1 cellular context compared by ENCODE assay signal in the genomic region with DNA sequence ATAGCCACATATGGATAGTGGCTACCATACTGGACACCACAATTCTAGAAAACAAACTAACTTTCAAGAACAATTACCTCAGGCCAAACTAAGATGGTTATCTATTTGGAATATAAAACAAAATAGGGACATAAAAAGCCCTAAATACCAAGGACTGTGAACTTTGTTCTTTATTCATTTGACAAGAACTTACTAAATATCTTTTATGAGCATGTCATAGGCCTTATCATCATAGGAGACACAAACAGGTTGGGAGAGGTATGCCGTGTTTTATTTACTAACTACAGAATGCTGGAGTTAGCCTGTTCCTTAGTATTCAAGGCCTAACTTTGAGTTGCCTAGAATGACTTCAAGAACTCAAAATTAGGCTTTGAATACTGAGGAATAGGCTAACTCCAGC.
TF ChIP-seq lines count a peak whose summit lies in the region.

No MANE protein-coding gene starts in this region.

TF ChIP-seq in HepG2, 621 proteins besides CTCF, POLR2A, EP300 and RAD21:
- TF ChIP-seq TARDBP (CRISPR knock-in tag; IDR thresholded peaks at IDR 0.05) (no peak), HES4 (CRISPR knock-in tag; IDR thresholded peaks at IDR 0.05; ENCODE audit: borderline replicate concordance) (no peak), NFKB2 (CRISPR knock-in tag; IDR thresholded peaks at IDR 0.05; ENCODE audit: borderline replicate concordance) (no peak), ZNF263 (CRISPR knock-in tag; IDR thresholded peaks at IDR 0.05) (no peak), IKZF4 (CRISPR knock-in tag; IDR thresholded peaks at IDR 0.05; ENCODE audit: borderline replicate concordance, low read depth, not compliant biosample characterization) (no peak), ZEB1 (IDR thresholded peaks at IDR 0.05; ENCODE audit: insufficient replicate concordance, low read depth) (no peak), HMGA1 (CRISPR knock-in tag; conservative IDR thresholded peaks at IDR 0.05) (no peak), TEAD2 (CRISPR knock-in tag; IDR thresholded peaks at IDR 0.05) (no peak), HNF4G (IDR thresholded peaks at IDR 0.05; ENCODE audit: borderline replicate concordance, low read depth, low read length) (no peak), HNF4G (CRISPR knock-in tag; IDR thresholded peaks at IDR 0.05; ENCODE audit: borderline replicate concordance, low read depth) (no peak), ZNF251 (CRISPR knock-in tag; IDR thresholded peaks at IDR 0.05) (no peak), SNAPC2 (CRISPR knock-in tag; IDR thresholded peaks at IDR 0.05) (no peak), JUN (CRISPR knock-in tag; IDR thresholded peaks at IDR 0.05) (no peak)
- TF ChIP-seq, protein P1, sequence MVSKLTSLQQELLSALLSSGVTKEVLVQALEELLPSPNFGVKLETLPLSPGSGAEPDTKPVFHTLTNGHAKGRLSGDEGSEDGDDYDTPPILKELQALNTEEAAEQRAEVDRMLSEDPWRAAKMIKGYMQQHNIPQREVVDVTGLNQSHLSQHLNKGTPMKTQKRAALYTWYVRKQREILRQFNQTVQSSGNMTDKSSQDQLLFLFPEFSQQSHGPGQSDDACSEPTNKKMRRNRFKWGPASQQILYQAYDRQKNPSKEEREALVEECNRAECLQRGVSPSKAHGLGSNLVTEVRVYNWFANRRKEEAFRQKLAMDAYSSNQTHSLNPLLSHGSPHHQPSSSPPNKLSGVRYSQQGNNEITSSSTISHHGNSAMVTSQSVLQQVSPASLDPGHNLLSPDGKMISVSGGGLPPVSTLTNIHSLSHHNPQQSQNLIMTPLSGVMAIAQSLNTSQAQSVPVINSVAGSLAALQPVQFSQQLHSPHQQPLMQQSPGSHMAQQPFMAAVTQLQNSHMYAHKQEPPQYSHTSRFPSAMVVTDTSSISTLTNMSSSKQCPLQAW (CRISPR knock-in tag; IDR thresholded peaks at IDR 0.05), result no peak
- TF ChIP-seq, protein P2, sequence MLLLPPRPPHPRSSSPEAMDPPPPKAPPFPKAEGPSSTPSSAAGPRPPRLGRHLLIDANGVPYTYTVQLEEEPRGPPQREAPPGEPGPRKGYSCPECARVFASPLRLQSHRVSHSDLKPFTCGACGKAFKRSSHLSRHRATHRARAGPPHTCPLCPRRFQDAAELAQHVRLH (CRISPR knock-in tag; IDR thresholded peaks at IDR 0.05; ENCODE audit: borderline replicate concordance, low read depth), result no peak
- TF ChIP-seq, protein P3, sequence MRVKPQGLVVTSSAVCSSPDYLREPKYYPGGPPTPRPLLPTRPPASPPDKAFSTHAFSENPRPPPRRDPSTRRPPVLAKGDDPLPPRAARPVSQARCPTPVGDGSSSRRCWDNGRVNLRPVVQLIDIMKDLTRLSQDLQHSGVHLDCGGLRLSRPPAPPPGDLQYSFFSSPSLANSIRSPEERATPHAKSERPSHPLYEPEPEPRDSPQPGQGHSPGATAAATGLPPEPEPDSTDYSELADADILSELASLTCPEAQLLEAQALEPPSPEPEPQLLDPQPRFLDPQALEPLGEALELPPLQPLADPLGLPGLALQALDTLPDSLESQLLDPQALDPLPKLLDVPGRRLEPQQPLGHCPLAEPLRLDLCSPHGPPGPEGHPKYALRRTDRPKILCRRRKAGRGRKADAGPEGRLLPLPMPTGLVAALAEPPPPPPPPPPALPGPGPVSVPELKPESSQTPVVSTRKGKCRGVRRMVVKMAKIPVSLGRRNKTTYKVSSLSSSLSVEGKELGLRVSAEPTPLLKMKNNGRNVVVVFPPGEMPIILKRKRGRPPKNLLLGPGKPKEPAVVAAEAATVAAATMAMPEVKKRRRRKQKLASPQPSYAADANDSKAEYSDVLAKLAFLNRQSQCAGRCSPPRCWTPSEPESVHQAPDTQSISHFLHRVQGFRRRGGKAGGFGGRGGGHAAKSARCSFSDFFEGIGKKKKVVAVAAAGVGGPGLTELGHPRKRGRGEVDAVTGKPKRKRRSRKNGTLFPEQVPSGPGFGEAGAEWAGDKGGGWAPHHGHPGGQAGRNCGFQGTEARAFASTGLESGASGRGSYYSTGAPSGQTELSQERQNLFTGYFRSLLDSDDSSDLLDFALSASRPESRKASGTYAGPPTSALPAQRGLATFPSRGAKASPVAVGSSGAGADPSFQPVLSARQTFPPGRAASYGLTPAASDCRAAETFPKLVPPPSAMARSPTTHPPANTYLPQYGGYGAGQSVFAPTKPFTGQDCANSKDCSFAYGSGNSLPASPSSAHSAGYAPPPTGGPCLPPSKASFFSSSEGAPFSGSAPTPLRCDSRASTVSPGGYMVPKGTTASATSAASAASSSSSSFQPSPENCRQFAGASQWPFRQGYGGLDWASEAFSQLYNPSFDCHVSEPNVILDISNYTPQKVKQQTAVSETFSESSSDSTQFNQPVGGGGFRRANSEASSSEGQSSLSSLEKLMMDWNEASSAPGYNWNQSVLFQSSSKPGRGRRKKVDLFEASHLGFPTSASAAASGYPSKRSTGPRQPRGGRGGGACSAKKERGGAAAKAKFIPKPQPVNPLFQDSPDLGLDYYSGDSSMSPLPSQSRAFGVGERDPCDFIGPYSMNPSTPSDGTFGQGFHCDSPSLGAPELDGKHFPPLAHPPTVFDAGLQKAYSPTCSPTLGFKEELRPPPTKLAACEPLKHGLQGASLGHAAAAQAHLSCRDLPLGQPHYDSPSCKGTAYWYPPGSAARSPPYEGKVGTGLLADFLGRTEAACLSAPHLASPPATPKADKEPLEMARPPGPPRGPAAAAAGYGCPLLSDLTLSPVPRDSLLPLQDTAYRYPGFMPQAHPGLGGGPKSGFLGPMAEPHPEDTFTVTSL (CRISPR knock-in tag; IDR thresholded peaks at IDR 0.05; ENCODE audit: borderline replicate concordance), result no peak
- TF ChIP-seq, protein P4, sequence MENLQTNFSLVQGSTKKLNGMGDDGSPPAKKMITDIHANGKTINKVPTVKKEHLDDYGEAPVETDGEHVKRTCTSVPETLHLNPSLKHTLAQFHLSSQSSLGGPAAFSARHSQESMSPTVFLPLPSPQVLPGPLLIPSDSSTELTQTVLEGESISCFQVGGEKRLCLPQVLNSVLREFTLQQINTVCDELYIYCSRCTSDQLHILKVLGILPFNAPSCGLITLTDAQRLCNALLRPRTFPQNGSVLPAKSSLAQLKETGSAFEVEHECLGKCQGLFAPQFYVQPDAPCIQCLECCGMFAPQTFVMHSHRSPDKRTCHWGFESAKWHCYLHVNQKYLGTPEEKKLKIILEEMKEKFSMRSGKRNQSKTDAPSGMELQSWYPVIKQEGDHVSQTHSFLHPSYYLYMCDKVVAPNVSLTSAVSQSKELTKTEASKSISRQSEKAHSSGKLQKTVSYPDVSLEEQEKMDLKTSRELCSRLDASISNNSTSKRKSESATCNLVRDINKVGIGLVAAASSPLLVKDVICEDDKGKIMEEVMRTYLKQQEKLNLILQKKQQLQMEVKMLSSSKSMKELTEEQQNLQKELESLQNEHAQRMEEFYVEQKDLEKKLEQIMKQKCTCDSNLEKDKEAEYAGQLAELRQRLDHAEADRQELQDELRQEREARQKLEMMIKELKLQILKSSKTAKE (CRISPR knock-in tag; IDR thresholded peaks at IDR 0.05; ENCODE audit: borderline replicate concordance), result no peak
- TF ChIP-seq, protein P5, sequence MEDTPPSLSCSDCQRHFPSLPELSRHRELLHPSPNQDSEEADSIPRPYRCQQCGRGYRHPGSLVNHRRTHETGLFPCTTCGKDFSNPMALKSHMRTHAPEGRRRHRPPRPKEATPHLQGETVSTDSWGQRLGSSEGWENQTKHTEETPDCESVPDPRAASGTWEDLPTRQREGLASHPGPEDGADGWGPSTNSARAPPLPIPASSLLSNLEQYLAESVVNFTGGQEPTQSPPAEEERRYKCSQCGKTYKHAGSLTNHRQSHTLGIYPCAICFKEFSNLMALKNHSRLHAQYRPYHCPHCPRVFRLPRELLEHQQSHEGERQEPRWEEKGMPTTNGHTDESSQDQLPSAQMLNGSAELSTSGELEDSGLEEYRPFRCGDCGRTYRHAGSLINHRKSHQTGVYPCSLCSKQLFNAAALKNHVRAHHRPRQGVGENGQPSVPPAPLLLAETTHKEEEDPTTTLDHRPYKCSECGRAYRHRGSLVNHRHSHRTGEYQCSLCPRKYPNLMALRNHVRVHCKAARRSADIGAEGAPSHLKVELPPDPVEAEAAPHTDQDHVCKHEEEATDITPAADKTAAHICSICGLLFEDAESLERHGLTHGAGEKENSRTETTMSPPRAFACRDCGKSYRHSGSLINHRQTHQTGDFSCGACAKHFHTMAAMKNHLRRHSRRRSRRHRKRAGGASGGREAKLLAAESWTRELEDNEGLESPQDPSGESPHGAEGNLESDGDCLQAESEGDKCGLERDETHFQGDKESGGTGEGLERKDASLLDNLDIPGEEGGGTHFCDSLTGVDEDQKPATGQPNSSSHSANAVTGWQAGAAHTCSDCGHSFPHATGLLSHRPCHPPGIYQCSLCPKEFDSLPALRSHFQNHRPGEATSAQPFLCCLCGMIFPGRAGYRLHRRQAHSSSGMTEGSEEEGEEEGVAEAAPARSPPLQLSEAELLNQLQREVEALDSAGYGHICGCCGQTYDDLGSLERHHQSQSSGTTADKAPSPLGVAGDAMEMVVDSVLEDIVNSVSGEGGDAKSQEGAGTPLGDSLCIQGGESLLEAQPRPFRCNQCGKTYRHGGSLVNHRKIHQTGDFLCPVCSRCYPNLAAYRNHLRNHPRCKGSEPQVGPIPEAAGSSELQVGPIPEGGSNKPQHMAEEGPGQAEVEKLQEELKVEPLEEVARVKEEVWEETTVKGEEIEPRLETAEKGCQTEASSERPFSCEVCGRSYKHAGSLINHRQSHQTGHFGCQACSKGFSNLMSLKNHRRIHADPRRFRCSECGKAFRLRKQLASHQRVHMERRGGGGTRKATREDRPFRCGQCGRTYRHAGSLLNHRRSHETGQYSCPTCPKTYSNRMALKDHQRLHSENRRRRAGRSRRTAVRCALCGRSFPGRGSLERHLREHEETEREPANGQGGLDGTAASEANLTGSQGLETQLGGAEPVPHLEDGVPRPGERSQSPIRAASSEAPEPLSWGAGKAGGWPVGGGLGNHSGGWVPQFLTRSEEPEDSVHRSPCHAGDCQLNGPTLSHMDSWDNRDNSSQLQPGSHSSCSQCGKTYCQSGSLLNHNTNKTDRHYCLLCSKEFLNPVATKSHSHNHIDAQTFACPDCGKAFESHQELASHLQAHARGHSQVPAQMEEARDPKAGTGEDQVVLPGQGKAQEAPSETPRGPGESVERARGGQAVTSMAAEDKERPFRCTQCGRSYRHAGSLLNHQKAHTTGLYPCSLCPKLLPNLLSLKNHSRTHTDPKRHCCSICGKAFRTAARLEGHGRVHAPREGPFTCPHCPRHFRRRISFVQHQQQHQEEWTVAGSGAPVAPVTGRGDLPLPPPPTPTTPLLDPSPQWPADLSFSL (CRISPR knock-in tag; IDR thresholded peaks at IDR 0.05), result no peak
- TF ChIP-seq, protein P6, sequence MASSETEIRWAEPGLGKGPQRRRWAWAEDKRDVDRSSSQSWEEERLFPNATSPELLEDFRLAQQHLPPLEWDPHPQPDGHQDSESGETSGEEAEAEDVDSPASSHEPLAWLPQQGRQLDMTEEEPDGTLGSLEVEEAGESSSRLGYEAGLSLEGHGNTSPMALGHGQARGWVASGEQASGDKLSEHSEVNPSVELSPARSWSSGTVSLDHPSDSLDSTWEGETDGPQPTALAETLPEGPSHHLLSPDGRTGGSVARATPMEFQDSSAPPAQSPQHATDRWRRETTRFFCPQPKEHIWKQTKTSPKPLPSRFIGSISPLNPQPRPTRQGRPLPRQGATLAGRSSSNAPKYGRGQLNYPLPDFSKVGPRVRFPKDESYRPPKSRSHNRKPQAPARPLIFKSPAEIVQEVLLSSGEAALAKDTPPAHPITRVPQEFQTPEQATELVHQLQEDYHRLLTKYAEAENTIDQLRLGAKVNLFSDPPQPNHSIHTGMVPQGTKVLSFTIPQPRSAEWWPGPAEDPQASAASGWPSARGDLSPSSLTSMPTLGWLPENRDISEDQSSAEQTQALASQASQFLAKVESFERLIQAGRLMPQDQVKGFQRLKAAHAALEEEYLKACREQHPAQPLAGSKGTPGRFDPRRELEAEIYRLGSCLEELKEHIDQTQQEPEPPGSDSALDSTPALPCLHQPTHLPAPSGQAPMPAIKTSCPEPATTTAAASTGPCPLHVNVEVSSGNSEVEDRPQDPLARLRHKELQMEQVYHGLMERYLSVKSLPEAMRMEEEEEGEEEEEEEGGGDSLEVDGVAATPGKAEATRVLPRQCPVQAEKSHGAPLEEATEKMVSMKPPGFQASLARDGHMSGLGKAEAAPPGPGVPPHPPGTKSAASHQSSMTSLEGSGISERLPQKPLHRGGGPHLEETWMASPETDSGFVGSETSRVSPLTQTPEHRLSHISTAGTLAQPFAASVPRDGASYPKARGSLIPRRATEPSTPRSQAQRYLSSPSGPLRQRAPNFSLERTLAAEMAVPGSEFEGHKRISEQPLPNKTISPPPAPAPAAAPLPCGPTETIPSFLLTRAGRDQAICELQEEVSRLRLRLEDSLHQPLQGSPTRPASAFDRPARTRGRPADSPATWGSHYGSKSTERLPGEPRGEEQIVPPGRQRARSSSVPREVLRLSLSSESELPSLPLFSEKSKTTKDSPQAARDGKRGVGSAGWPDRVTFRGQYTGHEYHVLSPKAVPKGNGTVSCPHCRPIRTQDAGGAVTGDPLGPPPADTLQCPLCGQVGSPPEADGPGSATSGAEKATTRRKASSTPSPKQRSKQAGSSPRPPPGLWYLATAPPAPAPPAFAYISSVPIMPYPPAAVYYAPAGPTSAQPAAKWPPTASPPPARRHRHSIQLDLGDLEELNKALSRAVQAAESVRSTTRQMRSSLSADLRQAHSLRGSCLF (CRISPR knock-in tag; IDR thresholded peaks at IDR 0.05; ENCODE audit: borderline replicate concordance), result no peak
- TF ChIP-seq, protein P7, sequence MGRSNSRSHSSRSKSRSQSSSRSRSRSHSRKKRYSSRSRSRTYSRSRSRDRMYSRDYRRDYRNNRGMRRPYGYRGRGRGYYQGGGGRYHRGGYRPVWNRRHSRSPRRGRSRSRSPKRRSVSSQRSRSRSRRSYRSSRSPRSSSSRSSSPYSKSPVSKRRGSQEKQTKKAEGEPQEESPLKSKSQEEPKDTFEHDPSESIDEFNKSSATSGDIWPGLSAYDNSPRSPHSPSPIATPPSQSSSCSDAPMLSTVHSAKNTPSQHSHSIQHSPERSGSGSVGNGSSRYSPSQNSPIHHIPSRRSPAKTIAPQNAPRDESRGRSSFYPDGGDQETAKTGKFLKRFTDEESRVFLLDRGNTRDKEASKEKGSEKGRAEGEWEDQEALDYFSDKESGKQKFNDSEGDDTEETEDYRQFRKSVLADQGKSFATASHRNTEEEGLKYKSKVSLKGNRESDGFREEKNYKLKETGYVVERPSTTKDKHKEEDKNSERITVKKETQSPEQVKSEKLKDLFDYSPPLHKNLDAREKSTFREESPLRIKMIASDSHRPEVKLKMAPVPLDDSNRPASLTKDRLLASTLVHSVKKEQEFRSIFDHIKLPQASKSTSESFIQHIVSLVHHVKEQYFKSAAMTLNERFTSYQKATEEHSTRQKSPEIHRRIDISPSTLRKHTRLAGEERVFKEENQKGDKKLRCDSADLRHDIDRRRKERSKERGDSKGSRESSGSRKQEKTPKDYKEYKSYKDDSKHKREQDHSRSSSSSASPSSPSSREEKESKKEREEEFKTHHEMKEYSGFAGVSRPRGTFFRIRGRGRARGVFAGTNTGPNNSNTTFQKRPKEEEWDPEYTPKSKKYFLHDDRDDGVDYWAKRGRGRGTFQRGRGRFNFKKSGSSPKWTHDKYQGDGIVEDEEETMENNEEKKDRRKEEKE (IDR thresholded peaks at IDR 0.05), result no peak
